Comparison of ENCODE assay signal across 8 cellular contexts in the genomic region with DNA sequence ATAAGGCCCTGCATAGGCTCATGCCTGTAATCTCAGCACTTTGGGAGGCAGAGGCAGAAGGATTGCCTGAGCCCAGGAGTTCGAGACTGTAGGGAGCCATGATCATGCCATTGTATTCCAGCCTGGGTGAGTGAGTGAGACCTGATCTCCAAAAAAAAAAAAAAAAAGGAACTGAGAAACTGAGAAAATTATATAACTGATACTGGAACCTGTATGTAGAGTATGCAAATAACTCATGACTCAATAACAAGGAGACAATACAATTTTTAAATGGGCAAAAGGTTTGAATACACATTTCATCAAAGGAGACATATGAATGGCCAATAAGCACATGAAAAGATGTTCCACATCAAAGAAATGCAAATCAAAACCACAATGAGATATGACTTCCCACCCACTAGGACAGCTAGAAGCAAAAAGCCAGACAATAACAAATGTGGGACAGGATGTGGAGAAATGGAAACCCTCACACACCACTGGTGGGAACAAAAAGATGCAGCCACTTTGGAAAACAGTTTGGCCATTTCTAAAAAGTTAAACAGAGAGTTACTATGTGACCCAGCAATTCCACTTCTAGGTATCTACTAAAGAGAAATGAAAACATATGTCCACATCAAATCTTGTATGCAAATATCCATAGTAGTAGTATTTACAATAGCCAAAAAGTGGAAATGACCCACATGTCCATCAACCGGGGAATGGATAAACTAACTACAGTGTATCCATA.
A peak's percentile ranks its signal among the peaks of the same experiment; 100 is the strongest.
DNase-seq lines count a peak whose midpoint lies in the region; ATAC-seq and TF ChIP-seq lines count a peak whose summit lies in the region.

No MANE protein-coding gene starts in this region.

- no peak overlapping the region for H3K4me3 ChIP-seq in GM12865 (ENCODE audit: low read depth, low read length)

- DNase-seq in GM12865 (ENCODE audit: low read depth) (peak; percentile 81), SKM-1 treated with dmso at 0.1 percent for 144 hours (lab: John Stamatoyannopoulos, UW; ENCODE audit: unreplicated experiment) (no peak), iPS-NIHi11 (ENCODE audit: low spot score) (no peak), progenitor cell of endocrine pancreas (ENCODE audit: low spot score, unreplicated experiment) (no peak), NCI-H187 (lab: John Stamatoyannopoulos, UW) (no peak)
- DNase-seq in activated naive CD8-positive, alpha-beta T cell treated with anti-CD3 and anti-CD28 coated beads, Interleukin-2, amount 10 ng/mL, durations not matched to agents 7 days and 5 days = peak; percentile 4

- no peaks in the 10 kb centered on the region for H3K9me3 Mint-ChIP-seq in activated naive CD8-positive, alpha-beta T cell treated with anti-CD3 and anti-CD28 coated beads, Interleukin-2, amount 10 ng/mL, durations not matched to agents 7 days and 5 days
- no peaks in the 10 kb centered on the region for H3K9me3 Mint-ChIP-seq in progenitor cell of endocrine pancreas (ENCODE audit: low read depth)

- H3K4me3 Mint-ChIP-seq in activated naive CD8-positive, alpha-beta T cell treated with anti-CD3 and anti-CD28 coated beads, Interleukin-2, amount 10 ng/mL, durations not matched to agents 7 days and 5 days = no peak overlapping the region
- no peak overlapping the region for H3K4me3 Mint-ChIP-seq in progenitor cell of endocrine pancreas (ENCODE audit: low read depth)

- no peaks in the 10 kb centered on the region for H3K27me3 Mint-ChIP-seq in activated naive CD8-positive, alpha-beta T cell treated with anti-CD3 and anti-CD28 coated beads, Interleukin-2, amount 10 ng/mL, durations not matched to agents 7 days and 5 days
- H3K27me3 Mint-ChIP-seq in progenitor cell of endocrine pancreas = peaks cover 8% of the 10 kb centered on the region

- TF ChIP-seq CTCF in GM12865 (IDR thresholded peaks at IDR 0.05; ENCODE audit: insufficient read depth, low read depth, low read length, missing control alignments) (no peak), progenitor cell of endocrine pancreas (IDR thresholded peaks at IDR 0.05; ENCODE audit: unreplicated experiment) (no peak)

- ATAC-seq in GM21381 (IDR thresholded peaks at IDR 0.05; ENCODE audit: unreplicated experiment) (peak; percentile 44), HG03460 (IDR thresholded peaks at IDR 0.05; ENCODE audit: unreplicated experiment) (peak; percentile 54)
- ATAC-seq in activated naive CD8-positive, alpha-beta T cell treated with anti-CD3 and anti-CD28 coated beads, Interleukin-2, amount 10 ng/mL, durations not matched to agents 7 days and 5 days (ENCODE audit: low read depth) = peak; percentile 61

- H3K27ac Mint-ChIP-seq in activated naive CD8-positive, alpha-beta T cell treated with anti-CD3 and anti-CD28 coated beads, Interleukin-2, amount 10 ng/mL, durations not matched to agents 7 days and 5 days = peak overlapping the region; percentile 17
- H3K27ac Mint-ChIP-seq in progenitor cell of endocrine pancreas = no peak overlapping the region

- peaks cover 46% of the 10 kb centered on the region for H3K4me1 Mint-ChIP-seq in activated naive CD8-positive, alpha-beta T cell treated with anti-CD3 and anti-CD28 coated beads, Interleukin-2, amount 10 ng/mL, durations not matched to agents 7 days and 5 days
- H3K4me1 Mint-ChIP-seq in progenitor cell of endocrine pancreas (ENCODE audit: low read depth) = no peaks in the 10 kb centered on the region

- POLR2A ChIA-PET in activated naive CD8-positive, alpha-beta T cell treated with anti-CD3 and anti-CD28 coated beads, Interleukin-2, amount 10 ng/mL, durations not matched to agents 7 days and 5 days (lab: Charles Lee) = no interaction called here

- H3K36me3 Mint-ChIP-seq in activated naive CD8-positive, alpha-beta T cell treated with anti-CD3 and anti-CD28 coated beads, Interleukin-2, amount 10 ng/mL, durations not matched to agents 7 days and 5 days = peaks cover 27% of the 10 kb centered on the region
- H3K36me3 Mint-ChIP-seq in progenitor cell of endocrine pancreas (ENCODE audit: insufficient read depth) = no peaks in the 10 kb centered on the region

Comparison
In these comparisons a context has a peak if more than half of its experiments do, and no peak if none do; other contexts are left out.
1. DNase-seq: peak in GM12865 (single experiment) and activated naive CD8-positive, alpha-beta T cell treated with anti-CD3 and anti-CD28 coated beads, Interleukin-2, amount 10 ng/mL, durations not matched to agents 7 days and 5 days (single experiment); none in SKM-1 treated with dmso at 0.1 percent for 144 hours (single experiment), iPS-NIHi11 (single experiment), progenitor cell of endocrine pancreas (single experiment) and NCI-H187 (0 of 2).
2. Peak in every context shown above with its lines, with median percentiles within 50 percentile points of each other: ATAC-seq.